1 cellular context compared by ENCODE assay signal in genomic region chr2:200348897-200349563, GRCh38.
A peak's percentile ranks its signal among the peaks of the same experiment; 100 is the strongest.
TF ChIP-seq lines count a peak whose summit lies in the region.

No MANE protein-coding gene starts in this region.

TF ChIP-seq in IMR-90, 13 proteins besides CTCF, POLR2A, EP300 and RAD21:
- TF ChIP-seq RFX5 (IDR thresholded peaks at IDR 0.05; ENCODE audit: low read depth, low read length) (no peak), USF2 (IDR thresholded peaks at IDR 0.05; ENCODE audit: low read depth, low read length) (no peak), CEBPB (IDR thresholded peaks at IDR 0.05; ENCODE audit: low read depth, low read length) (peak; percentile 65), MAZ (IDR thresholded peaks at IDR 0.05; ENCODE audit: borderline replicate concordance, low read depth, low read length) (no peak), FOS (IDR thresholded peaks at IDR 0.05; ENCODE audit: low read depth, low read length) (no peak)
